27 cellular contexts compared by ENCODE assay signal in genomic region chr3:178455966-178456365, GRCh38.
"Had no signal": no experiment of that assay in that cellular context is flagged by ENCODE, and none has a peak within 500 bp of the region (broad histone marks: within the 10 kb centered on the region; RNA-seq: fewer than 3 reads in every experiment).

No MANE protein-coding gene starts in this region.

- ATAC-seq: activated naive CD4-positive, alpha-beta T cell treated with anti-CD3 and anti-CD28 coated beads, Interleukin-2, amount 50 U/mL, for 72 hours; activated naive CD8-positive, alpha-beta T cell treated with anti-CD3 and anti-CD28 coated beads, Interleukin-2, amount 50 U/mL, for 24 hours; activated T-cell treated with anti-CD3 and anti-CD28 coated beads, Interleukin-2, amount 50 U/mL, for 4 hours; T-cell had no signal

- H3K9me3 ChIP-seq: ascending aorta, MG63 had no signal

- H3K4me3 ChIP-seq: ascending aorta, cardiac muscle cell, MG63, SK-N-MC had no signal

- DNase-seq: activated B cell treated with CpG ODN at 0.5 μM for 24 hours; activated CD4-positive, alpha-beta T cell treated with anti-CD3 and anti-CD28 coated beads for 1 hour; activated CD4-positive, alpha-beta T cell treated with anti-CD3 and anti-CD28 coated beads, Interleukin-2, amount 10 ng/mL, durations not matched to agents 24 days and 14 days; activated CD4-positive, alpha-beta T cell treated with anti-CD3 and anti-CD28 coated beads, Interleukin-2, amount 50 U/mL, for 48 hours; activated CD8-positive, alpha-beta memory T cell treated with anti-CD3 and anti-CD28 coated beads for 24 hours; activated effector memory CD4-positive, alpha-beta T cell treated with anti-CD3 and anti-CD28 coated beads, Interleukin-2, amount 50 U/mL, for 16 hours; activated naive CD4-positive, alpha-beta T cell treated with Interleukin-2 at 50 U/mL for 16 hours; activated naive CD8-positive, alpha-beta T cell treated with anti-CD3 and anti-CD28 coated beads, Interleukin-2, amount 50 U/mL, for 24 hours; activated T-cell treated with anti-CD3 and anti-CD28 coated beads, Interleukin-2, amount 50 U/mL, for 4 hours; amniotic stem cell; brain microvascular endothelial cell; MV-4-11; NCI-H1092 treated with DMSO at 0.1 percent for 48 hours; NCI-H1417 treated with DMSO at 0.1 percent for 48 hours; NCI-H1694; NCI-H2029; NCI-H2107; NCI-H2171 treated with DMSO at 0.1 percent for 48 hours; NCI-H226; NCI-H526 treated with DMSO at 0.1 percent for 48 hours; T-cell had no signal

- H3K4me2 ChIP-seq: KMS-11 had no signal

- H3K27ac Mint-ChIP-seq: activated B cell treated with CpG ODN at 0.5 μM for 24 hours; activated CD4-positive, alpha-beta T cell treated with anti-CD3 and anti-CD28 coated beads, Interleukin-2, amount 10 ng/mL, durations not matched to agents 24 days and 14 days; activated naive CD4-positive, alpha-beta T cell treated with anti-CD3 and anti-CD28 coated beads, Interleukin-2, amount 50 U/mL, for 72 hours; activated naive CD8-positive, alpha-beta T cell treated with anti-CD3 and anti-CD28 coated beads, Interleukin-2, amount 50 U/mL, for 24 hours; T-cell had no signal

- H3K27me3 ChIP-seq: ascending aorta, brain microvascular endothelial cell, cardiac muscle cell, MG63 had no signal

- H3K27ac ChIP-seq: ascending aorta, brain microvascular endothelial cell, cardiac muscle cell, KMS-11, SK-N-MC had no signal

- H3K36me3 Mint-ChIP-seq: activated naive CD4-positive, alpha-beta T cell treated with anti-CD3 and anti-CD28 coated beads, Interleukin-2, amount 50 U/mL, for 72 hours; T-cell had no signal

- H3K4me1 Mint-ChIP-seq: activated B cell treated with CpG ODN at 0.5 μM for 24 hours; activated CD4-positive, alpha-beta T cell treated with anti-CD3 and anti-CD28 coated beads, Interleukin-2, amount 10 ng/mL, durations not matched to agents 24 days and 14 days; activated naive CD8-positive, alpha-beta T cell treated with anti-CD3 and anti-CD28 coated beads, Interleukin-2, amount 50 U/mL, for 24 hours; T-cell had no signal

- H3K36me3 ChIP-seq: ascending aorta, brain microvascular endothelial cell, cardiac muscle cell, MG63 had no signal

- H3K9me3 Mint-ChIP-seq: activated B cell treated with CpG ODN at 0.5 μM for 24 hours; activated CD4-positive, alpha-beta T cell treated with anti-CD3 and anti-CD28 coated beads, Interleukin-2, amount 10 ng/mL, durations not matched to agents 24 days and 14 days; activated naive CD4-positive, alpha-beta T cell treated with anti-CD3 and anti-CD28 coated beads, Interleukin-2, amount 50 U/mL, for 72 hours; activated naive CD8-positive, alpha-beta T cell treated with anti-CD3 and anti-CD28 coated beads, Interleukin-2, amount 50 U/mL, for 24 hours; activated T-cell treated with anti-CD3 and anti-CD28 coated beads, Interleukin-2, amount 50 U/mL, for 4 hours; T-cell had no signal

- H3K4me3 Mint-ChIP-seq: activated B cell treated with CpG ODN at 0.5 μM for 24 hours; activated CD4-positive, alpha-beta T cell treated with anti-CD3 and anti-CD28 coated beads, Interleukin-2, amount 10 ng/mL, durations not matched to agents 24 days and 14 days; activated naive CD8-positive, alpha-beta T cell treated with anti-CD3 and anti-CD28 coated beads, Interleukin-2, amount 50 U/mL, for 24 hours; activated T-cell treated with anti-CD3 and anti-CD28 coated beads, Interleukin-2, amount 50 U/mL, for 4 hours; T-cell had no signal

- H3K9ac ChIP-seq: KMS-11 had no signal
